22 cellular contexts compared by ENCODE assay signal in genomic region chr1:65062339-65062738, GRCh38.
DNase-seq lines count a peak whose midpoint lies in the region; ATAC-seq and TF ChIP-seq lines count a peak whose summit lies in the region.
"Had no signal": no experiment of that assay in that cellular context is flagged by ENCODE, and none has a peak within 500 bp of the region (broad histone marks: within the 10 kb centered on the region; RNA-seq: fewer than 3 reads in every experiment).

No MANE protein-coding gene starts in this region.

- H3K9me3 ChIP-seq in SK-N-MC (ENCODE audit: low read depth, low read length) (no peaks in the 10 kb centered on the region), subcutaneous abdominal adipose tissue (ENCODE audit: control insufficient read depth in 5 of 5, low read length in 5 of 5) (no peaks in the 10 kb centered on the region)
- H3K9me3 ChIP-seq: Peyer's patch, thyroid gland had no signal

- no peak for TF ChIP-seq CTCF in GM10248 (IDR thresholded peaks at IDR 0.05; ENCODE audit: control extremely low read depth, extremely low read depth, low read depth, missing control alignments)

- H3K4me3 Mint-ChIP-seq in activated T-cell treated with anti-CD3 and anti-CD28 coated beads, Interleukin-2, amount 50 U/mL, for 72 hours, result no peak overlapping the region
- no peak overlapping the region for H3K4me3 Mint-ChIP-seq in effector memory CD8-positive, alpha-beta T cell
- H3K4me3 Mint-ChIP-seq: activated CD4-positive, alpha-beta T cell treated with anti-CD3 and anti-CD28 coated beads for 36 hours; activated naive CD4-positive, alpha-beta T cell treated with anti-CD3 and anti-CD28 coated beads, Interleukin-2, amount 10 ng/mL, durations not matched to agents 7 days and 5 days; GM23338 had no signal

- no peak for ATAC-seq in activated T-cell treated with anti-CD3 and anti-CD28 coated beads, Interleukin-2, amount 50 U/mL, for 72 hours (replicated peaks in 1 of 2)
- ATAC-seq in effector memory CD8-positive, alpha-beta T cell (replicated peaks), result no peak
- ATAC-seq: activated CD4-positive, alpha-beta T cell treated with anti-CD3 and anti-CD28 coated beads for 36 hours; GM23338 had no signal

- POLR2A ChIA-PET in GM10248 (lab: Yijun Ruan, JAX), result no interaction called here

- DNase-seq in activated T-cell treated with anti-CD3 and anti-CD28 coated beads, Interleukin-2, amount 50 U/mL, for 72 hours, result no peak
- DNase-seq in activated T-cell treated with anti-CD3 and anti-CD28 coated beads, Interleukin-2, amount 50 U/mL, for 1 hour, result no peak
- no peak for DNase-seq in SK-N-MC (ENCODE audit: low read depth, low spot score)
- no peak for DNase-seq in effector memory CD8-positive, alpha-beta T cell
- DNase-seq in DMS53 (lab: John Stamatoyannopoulos, UW), result no peak
- DNase-seq in activated gamma-delta T cell (lab: John Stamatoyannopoulos, UW), result no peak
- no peak for DNase-seq in GM10248 (ENCODE audit: extremely low spot score)
- DNase-seq: activated CD4-positive, alpha-beta T cell treated with anti-CD3 and anti-CD28 coated beads for 36 hours; activated naive CD4-positive, alpha-beta T cell treated with anti-CD3 and anti-CD28 coated beads, Interleukin-2, amount 10 ng/mL, durations not matched to agents 7 days and 5 days; activated T-cell treated with anti-CD3 and anti-CD28 coated beads, Interleukin-2, amount 50 U/mL, for 48 hours; DMS79 treated with DMSO at 0.1 percent for 48 hours; Karpas-422; kidney glomerular epithelial cell; MV-4-11; NCI-H2171; Peyer's patch; stimulated activated CD4-positive, alpha-beta T cell treated with anti-CD3 and anti-CD28 coated beads, Interleukin-4, amount 100 ng/mL, for 24 hours; stimulated activated naive CD4-positive, alpha-beta T cell treated with Interleukin-2 at 50 U/mL for 16 hours; T-helper 1 cell; thyroid gland had no signal

- peak overlapping the region; percentile 42 for H3K27ac ChIP-seq in SK-N-MC
- peak overlapping the region; percentile 73 for H3K27ac ChIP-seq in subcutaneous abdominal adipose tissue (ENCODE audit: low read depth, low read length)
- H3K27ac ChIP-seq: Peyer's patch, thyroid gland had no signal

- peaks cover 16% of the 10 kb centered on the region for H3K36me3 ChIP-seq in SK-N-MC (ENCODE audit: insufficient read depth, low read length)
- H3K36me3 ChIP-seq in subcutaneous abdominal adipose tissue (ENCODE audit: control insufficient read depth in 5 of 5, insufficient read depth in 5 of 5, low read length in 5 of 5), result peaks cover 6 to 14% (median 11%) of the 10 kb centered on the region in 5 donors

- peak overlapping the region; percentile 15 for H3K27ac Mint-ChIP-seq in activated T-cell treated with anti-CD3 and anti-CD28 coated beads, Interleukin-2, amount 50 U/mL, for 72 hours
- H3K27ac Mint-ChIP-seq in effector memory CD8-positive, alpha-beta T cell, result peak overlapping the region; percentile 10 to 49
- H3K27ac Mint-ChIP-seq: activated CD4-positive, alpha-beta T cell treated with anti-CD3 and anti-CD28 coated beads for 36 hours; activated naive CD4-positive, alpha-beta T cell treated with anti-CD3 and anti-CD28 coated beads, Interleukin-2, amount 10 ng/mL, durations not matched to agents 7 days and 5 days; GM23338 had no signal

- H3K4me3 ChIP-seq in SK-N-MC, result peak overlapping the region; percentile 47
- no peak overlapping the region for H3K4me3 ChIP-seq in subcutaneous abdominal adipose tissue (ENCODE audit: low read depth in 1 of 5, low read length in 5 of 5)
- H3K4me3 ChIP-seq: GM23338, Peyer's patch, thyroid gland had no signal

- H3K27me3 ChIP-seq in subcutaneous abdominal adipose tissue (ENCODE audit: control insufficient read depth in 5 of 5, insufficient read depth in 4 of 5, low read length in 5 of 5), result no peaks in the 10 kb centered on the region
- H3K27me3 ChIP-seq: Peyer's patch, thyroid gland had no signal

- no peaks in the 10 kb centered on the region for H3K9me3 Mint-ChIP-seq in activated T-cell treated with anti-CD3 and anti-CD28 coated beads, Interleukin-2, amount 50 U/mL, for 72 hours
- no peaks in the 10 kb centered on the region for H3K9me3 Mint-ChIP-seq in effector memory CD8-positive, alpha-beta T cell
- H3K9me3 Mint-ChIP-seq: activated naive CD4-positive, alpha-beta T cell treated with anti-CD3 and anti-CD28 coated beads, Interleukin-2, amount 10 ng/mL, durations not matched to agents 7 days and 5 days; GM23338 had no signal

- H3K4me1 Mint-ChIP-seq in activated T-cell treated with anti-CD3 and anti-CD28 coated beads, Interleukin-2, amount 50 U/mL, for 72 hours (ENCODE audit: low read depth), result peaks cover 48% of the 10 kb centered on the region
- peaks cover 40 to 51% of the 10 kb centered on the region in 2 donors for H3K4me1 Mint-ChIP-seq in effector memory CD8-positive, alpha-beta T cell (ENCODE audit: low read depth in 2 of 2)

- peaks cover 0 to 66% (median 46%) of the 10 kb centered on the region in 5 donors for H3K4me1 ChIP-seq in subcutaneous abdominal adipose tissue (ENCODE audit: control insufficient read depth in 5 of 5, insufficient read depth in 5 of 5, low read length in 5 of 5)

- peaks cover 0 to 2% of the 10 kb centered on the region in 2 donors for H3K36me3 Mint-ChIP-seq in activated T-cell treated with anti-CD3 and anti-CD28 coated beads, Interleukin-2, amount 50 U/mL, for 72 hours (ENCODE audit: insufficient read depth in 2 of 2)
- H3K36me3 Mint-ChIP-seq in effector memory CD8-positive, alpha-beta T cell (ENCODE audit: insufficient read depth), result peaks cover 24% of the 10 kb centered on the region

- no peaks in the 10 kb centered on the region for H3K27me3 Mint-ChIP-seq in activated T-cell treated with anti-CD3 and anti-CD28 coated beads, Interleukin-2, amount 50 U/mL, for 72 hours (ENCODE audit: low read depth)
- H3K27me3 Mint-ChIP-seq in effector memory CD8-positive, alpha-beta T cell, result no peaks in the 10 kb centered on the region
- H3K27me3 Mint-ChIP-seq: activated CD4-positive, alpha-beta T cell treated with anti-CD3 and anti-CD28 coated beads for 36 hours had no signal

- CTCF ChIA-PET in GM10248 (lab: Yijun Ruan, JAX), result interaction anchor here (0.8 to 5.5 kb wide), 8 partner anchors 9 to 628 kb away, joined by 3 to 53 read pairs (median 7); no protein-coding TSS in a partner anchor

- H3K9ac ChIP-seq in SK-N-MC (ENCODE audit: insufficient read length), result peak overlapping the region; percentile 32
- H3K9ac ChIP-seq in subcutaneous abdominal adipose tissue (ENCODE audit: low read length in 5 of 5), result peak overlapping the region in 1 of 5 donors; percentile 47
